In the genomic region with DNA sequence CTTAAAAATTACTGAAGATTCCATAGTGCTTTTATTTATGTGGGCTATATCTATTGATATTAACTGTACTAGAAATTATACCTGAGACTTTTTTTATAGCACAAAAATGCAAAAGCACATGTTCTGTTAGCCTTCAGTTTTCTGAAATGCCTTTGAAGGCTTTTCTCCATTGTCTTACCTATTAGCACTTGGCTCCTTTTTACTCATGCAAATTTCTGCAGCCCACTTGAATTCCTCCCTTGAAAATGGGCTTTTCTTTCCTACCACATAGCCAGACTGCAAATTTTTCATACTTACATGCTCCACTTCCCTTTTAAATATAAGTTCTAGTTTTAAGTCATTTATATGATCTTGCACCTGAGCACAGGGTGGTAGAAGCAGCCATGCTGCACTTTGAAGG, we compare ENCODE assay signal across 25 cellular contexts.
"Had no signal": no experiment of that assay in that cellular context is flagged by ENCODE, and none has a peak within 500 bp of the region (broad histone marks: within the 10 kb centered on the region; RNA-seq: fewer than 3 reads in every experiment).

No MANE protein-coding gene starts in this region.

- H3K36me3 Mint-ChIP-seq: mesothelial cell of epicardium; natural killer cell treated with Interleukin-12 subunit alpha and Interleukin-12 subunit beta and Interleukin-15 and Interleukin-18, amount 100 ng/mL, for 72 hours had no signal

- H3K27ac ChIP-seq: adrenal gland, ascending aorta, pancreas, psoas muscle, right atrium auricular region, upper lobe of right lung had no signal

- H3K4me1 ChIP-seq: adrenal gland had no signal

- H3K27ac Mint-ChIP-seq: activated B cell treated with CpG ODN at 0.5 μM for 24 hours; activated naive CD8-positive, alpha-beta T cell; activated T-helper 2 cell treated with anti-CD3 and anti-CD28 coated beads, Interferon-gamma antibody, Interleukin-2, Interleukin-4, amounts not matched to agents 10 μg/mL and 5 μg/mL and 100 μg/mL, durations not matched to agents 14 hours and 24 hours and 36 hours; effector memory CD8-positive, alpha-beta T cell; mesothelial cell of epicardium; natural killer cell treated with Interleukin-12 subunit alpha and Interleukin-12 subunit beta and Interleukin-15 and Interleukin-18, amount 100 ng/mL, for 72 hours; T-helper 2 cell treated with Interferon-gamma antibody and Interleukin-4, amounts not matched to agents 5 μg/mL and 100 μg/mL, for 36 hours had no signal

- DNase-seq: activated B cell treated with CpG ODN at 0.5 μM for 24 hours; activated CD4-positive, alpha-beta T cell treated with anti-CD3 and anti-CD28 coated beads for 4 hours; activated CD4-positive, alpha-beta T cell treated with anti-CD3 and anti-CD28 coated beads, Interleukin-2, amount 50 U/mL, for 48 hours; activated CD8-positive, alpha-beta memory T cell treated with anti-CD3 and anti-CD28 coated beads, Interleukin-2, amount 50 U/mL, for 48 hours; activated naive CD4-positive, alpha-beta T cell; activated T-cell treated with anti-CD3 and anti-CD28 coated beads, Interleukin-2, amount 50 U/mL, for 4 hours; central memory CD4-positive, alpha-beta T cell; dermis blood vessel endothelial cell; effector memory CD8-positive, alpha-beta T cell; foreskin melanocyte; left ventricle myocardium inferior; pancreas; psoas muscle; stimulated activated CD4-positive, alpha-beta T cell treated with anti-CD3 and anti-CD28 coated beads, Interleukin-4, amount 100 ng/mL, for 24 hours; stimulated activated naive CD8-positive, alpha-beta T cell treated with anti-CD3 and anti-CD28 coated beads, Interleukin-15, Interleukin-2, amounts not matched to agents 100 U/mL and 50 U/mL, for 24 hours; upper lobe of right lung had no signal

- H3K9me3 Mint-ChIP-seq: activated T-cell treated with anti-CD3 and anti-CD28 coated beads, Interleukin-2, amount 50 U/mL, for 4 hours; activated T-helper 2 cell treated with anti-CD3 and anti-CD28 coated beads, Interferon-gamma antibody, Interleukin-2, Interleukin-4, amounts not matched to agents 10 μg/mL and 5 μg/mL and 100 μg/mL, durations not matched to agents 14 hours and 24 hours and 36 hours; natural killer cell treated with Interleukin-12 subunit alpha and Interleukin-12 subunit beta and Interleukin-15 and Interleukin-18, amount 100 ng/mL, for 72 hours; T-helper 2 cell treated with Interferon-gamma antibody and Interleukin-4, amounts not matched to agents 5 μg/mL and 100 μg/mL, for 36 hours had no signal

- H3K36me3 ChIP-seq: adrenal gland, ascending aorta, left ventricle myocardium inferior, pancreas, right atrium auricular region, upper lobe of right lung had no signal

- H3K4me3 ChIP-seq: adrenal gland, ascending aorta, left ventricle myocardium inferior, pancreas, psoas muscle, right atrium auricular region, upper lobe of right lung had no signal

- H3K27me3 Mint-ChIP-seq: activated B cell treated with CpG ODN at 0.5 μM for 24 hours; activated naive CD8-positive, alpha-beta T cell; effector memory CD8-positive, alpha-beta T cell had no signal

- H3K9me3 ChIP-seq: adrenal gland, ascending aorta, left ventricle myocardium inferior, pancreas, psoas muscle, right atrium auricular region, upper lobe of right lung had no signal

- ATAC-seq: activated T-cell treated with anti-CD3 and anti-CD28 coated beads, Interleukin-2, amount 50 U/mL, for 4 hours; effector memory CD8-positive, alpha-beta T cell; esophagus mucosa; natural killer cell treated with Interleukin-12 subunit alpha and Interleukin-12 subunit beta and Interleukin-15 and Interleukin-18, amount 100 ng/mL, for 72 hours; stimulated activated naive CD8-positive, alpha-beta T cell treated with anti-CD3 and anti-CD28 coated beads, Interleukin-15, Interleukin-2, amounts not matched to agents 100 U/mL and 50 U/mL, for 24 hours; upper lobe of right lung had no signal

- H3K27me3 ChIP-seq: adrenal gland, ascending aorta, pancreas, right atrium auricular region, upper lobe of right lung had no signal

- H3K4me3 Mint-ChIP-seq: activated B cell treated with CpG ODN at 0.5 μM for 24 hours; activated naive CD8-positive, alpha-beta T cell; activated T-cell treated with anti-CD3 and anti-CD28 coated beads, Interleukin-2, amount 50 U/mL, for 4 hours; effector memory CD8-positive, alpha-beta T cell; mesothelial cell of epicardium; natural killer cell treated with Interleukin-12 subunit alpha and Interleukin-12 subunit beta and Interleukin-15 and Interleukin-18, amount 100 ng/mL, for 72 hours; T-helper 2 cell treated with Interferon-gamma antibody and Interleukin-4, amounts not matched to agents 5 μg/mL and 100 μg/mL, for 36 hours had no signal
